In the genomic region with DNA sequence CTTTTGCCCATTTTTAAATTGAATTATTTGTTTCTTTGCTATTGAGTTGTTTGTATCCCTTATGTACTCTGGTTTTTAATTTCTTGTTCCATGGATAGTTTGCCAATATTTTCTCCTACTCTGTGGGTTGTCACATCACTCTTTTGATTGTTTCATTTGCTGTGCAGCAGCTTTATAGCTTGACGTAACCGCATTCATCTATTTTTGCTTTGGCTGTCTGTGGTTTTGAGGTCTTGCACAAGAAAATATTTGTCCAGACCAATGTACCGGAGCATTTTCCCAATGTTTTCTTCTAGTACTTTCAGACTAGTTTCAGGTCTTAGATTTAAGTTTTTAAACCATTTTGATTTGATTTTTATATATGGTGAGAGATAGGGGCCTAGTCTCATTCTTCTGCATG, we compare ENCODE assay signal across 16 cellular contexts. TPM values are rescaled to one million over a fixed set of nuclear protein-coding genes. Genes with fewer than 3 reads are reported as not detected.
DNase-seq lines count a peak whose midpoint lies in the region; ATAC-seq, FAIRE-seq and TF ChIP-seq lines count a peak whose summit lies in the region.
"Had no signal": no experiment of that assay in that cellular context is flagged by ENCODE, and none has a peak within 500 bp of the region (broad histone marks: within the 10 kb centered on the region; RNA-seq: fewer than 3 reads in every experiment).

No MANE protein-coding gene starts in this region.

- H3K4me1 Mint-ChIP-seq in stimulated activated effector memory CD8-positive, alpha-beta T cell treated with anti-CD3 and anti-CD28 coated beads, Interleukin-12 subunit alpha, Interleukin-12 subunit beta, amount 100 ng/mL, for 72 hours, result no peaks in the 10 kb centered on the region
- H3K4me1 Mint-ChIP-seq: CD8-positive, alpha-beta memory T cell; naive B cell had no signal

- peak; percentile 41 for FAIRE-seq in RCC 7860 (lab: Jason Lieb, UNC)

- H3K4me3 Mint-ChIP-seq in stimulated activated effector memory CD8-positive, alpha-beta T cell treated with anti-CD3 and anti-CD28 coated beads, Interleukin-12 subunit alpha, Interleukin-12 subunit beta, amount 100 ng/mL, for 72 hours, result no peak overlapping the region
- H3K4me3 Mint-ChIP-seq: CD8-positive, alpha-beta memory T cell; naive B cell had no signal

- no peaks in the 10 kb centered on the region for H3K9me3 ChIP-seq in ovary

- intact Hi-C loops in ovary (cut with DNase I), result no loop called here

- DNase-seq in GM04504 (ENCODE audit: low read depth), result peak; percentile 62
- peak; percentile 6 for DNase-seq in RCC 7860 (ENCODE audit: low spot score)
- DNase-seq in fibroblast of gingiva (ENCODE audit: low read depth), result peak; percentile 95
- peak; percentile 70 for DNase-seq in smooth muscle cell of the brain vasculature (ENCODE audit: low read depth, low spot score)
- DNase-seq in ovary, result no peak
- DNase-seq in stimulated activated effector memory CD8-positive, alpha-beta T cell treated with anti-CD3 and anti-CD28 coated beads, Interleukin-12 subunit alpha, Interleukin-12 subunit beta, amount 100 ng/mL, for 72 hours (ENCODE audit: low spot score in 2 of 2), result no peak
- DNase-seq: activated T-cell treated with anti-CD3 and anti-CD28 coated beads for 4 hours; CD8-positive, alpha-beta memory T cell; glutamatergic neuron; naive B cell; stimulated activated naive CD8-positive, alpha-beta T cell treated with anti-CD3 and anti-CD28 coated beads, Interleukin-15, Interleukin-2, amounts not matched to agents 100 U/mL and 50 U/mL, for 24 hours had no signal

- no peak for TF ChIP-seq EP300 in ovary (IDR thresholded peaks at IDR 0.05)

- 65 to 79% (median 73%) methylated on average over 3 of the region's 3 CpGs for WGBS in ovary, 3 donors

- no peak for TF ChIP-seq CTCF in ovary (IDR thresholded peaks at IDR 0.05)

- no peaks in the 10 kb centered on the region for H3K36me3 Mint-ChIP-seq in stimulated activated effector memory CD8-positive, alpha-beta T cell treated with anti-CD3 and anti-CD28 coated beads, Interleukin-12 subunit alpha, Interleukin-12 subunit beta, amount 100 ng/mL, for 72 hours
- H3K36me3 Mint-ChIP-seq: CD8-positive, alpha-beta memory T cell had no signal

- no peak overlapping the region for H3K27ac ChIP-seq in ovary
- H3K27ac ChIP-seq: right atrium auricular region had no signal

- no peaks in the 10 kb centered on the region for H3K27me3 ChIP-seq in ovary
- H3K27me3 ChIP-seq: right atrium auricular region had no signal

- H3K4me1 ChIP-seq in ovary (ENCODE audit: insufficient read depth), result no peaks in the 10 kb centered on the region
- H3K4me1 ChIP-seq: right atrium auricular region had no signal

- TF ChIP-seq POLR2A in ovary (IDR thresholded peaks at IDR 0.05), result no peak

- no peak overlapping the region for H3K27ac Mint-ChIP-seq in stimulated activated effector memory CD8-positive, alpha-beta T cell treated with anti-CD3 and anti-CD28 coated beads, Interleukin-12 subunit alpha, Interleukin-12 subunit beta, amount 100 ng/mL, for 72 hours
- H3K27ac Mint-ChIP-seq: CD8-positive, alpha-beta memory T cell had no signal

- peaks cover 5% of the 10 kb centered on the region for H3K9me3 Mint-ChIP-seq in stimulated activated effector memory CD8-positive, alpha-beta T cell treated with anti-CD3 and anti-CD28 coated beads, Interleukin-12 subunit alpha, Interleukin-12 subunit beta, amount 100 ng/mL, for 72 hours

- H3K4me3 ChIP-seq in ovary, result no peak overlapping the region
- H3K4me3 ChIP-seq: right atrium auricular region had no signal

- no peaks in the 10 kb centered on the region for H3K36me3 ChIP-seq in ovary
- H3K36me3 ChIP-seq: right atrium auricular region had no signal

- no peak for ATAC-seq in GM19397 (IDR thresholded peaks at IDR 0.05; ENCODE audit: unreplicated experiment)
- no peak for ATAC-seq in stimulated activated effector memory CD8-positive, alpha-beta T cell treated with anti-CD3 and anti-CD28 coated beads, Interleukin-12 subunit alpha, Interleukin-12 subunit beta, amount 100 ng/mL, for 72 hours
- ATAC-seq: activated CD4-positive, CD25-positive, alpha-beta regulatory T cell treated with anti-CD3 and anti-CD28 coated beads, Interleukin-2, amount 50 U/mL, for 24 hours; left lobe of liver; stimulated activated naive CD8-positive, alpha-beta T cell treated with anti-CD3 and anti-CD28 coated beads, Interleukin-15, Interleukin-2, amounts not matched to agents 100 U/mL and 50 U/mL, for 24 hours had no signal

RNA-seq across cellular contexts. Expression of a gene that starts 36.2 kb away (rescaled TPM):
- 1 to 10 TPM in 5 of 7 donors, under 1 TPM in 2; 0.83 to 3.5 (median 1.6) TPM for total RNA-seq in ovary
- 1 to 10 TPM; 1.4 to 3.1 TPM for polyA plus RNA-seq in ovary
- total RNA-seq: CD8-positive, alpha-beta memory T cell; OCI-LY7 had no signal
- polyA plus RNA-seq: CD8-positive, alpha-beta memory T cell had no signal

Comparison
In these comparisons a context has a peak if more than half of its experiments do, and no peak if none do; other contexts are left out.
1. DNase-seq: peak in GM04504 (single experiment), RCC 7860 (single experiment), fibroblast of gingiva (single experiment) and smooth muscle cell of the brain vasculature (single experiment); none in ovary (0 of 5) and stimulated activated effector memory CD8-positive, alpha-beta T cell treated with anti-CD3 and anti-CD28 coated beads, Interleukin-12 subunit alpha, Interleukin-12 subunit beta, amount 100 ng/mL, for 72 hours (0 of 2).